In the genomic region with DNA sequence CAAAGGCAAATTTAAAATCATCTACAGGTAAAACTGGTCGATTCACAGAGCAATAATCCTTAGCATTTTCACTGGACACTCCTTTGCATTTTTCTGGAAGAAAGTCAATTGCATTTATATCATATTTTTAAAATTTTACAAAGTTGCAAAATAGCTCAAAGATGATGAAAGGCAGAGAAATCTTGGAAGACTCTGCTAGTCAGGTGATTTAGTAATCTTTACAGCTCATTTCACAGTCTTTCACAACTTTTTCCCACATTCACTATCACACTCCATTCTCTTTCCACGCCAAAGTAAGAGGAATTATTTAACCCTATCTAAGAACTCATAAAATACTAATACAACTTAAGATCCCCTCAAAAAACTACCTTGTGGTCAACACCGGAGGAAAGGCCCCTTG, we compare ENCODE assay signal across 2 cellular contexts.
TF ChIP-seq lines count a peak whose summit lies in the region.

No MANE protein-coding gene starts in this region.

TF ChIP-seq in IMR-90, 13 proteins besides CTCF, POLR2A, EP300 and RAD21:
- TF ChIP-seq CEBPB (IDR thresholded peaks at IDR 0.05; ENCODE audit: low read depth, low read length) (peak; percentile 54; the same call in 1 of the 2 replicates), MXI1 (IDR thresholded peaks at IDR 0.05; ENCODE audit: borderline replicate concordance, low read depth, low read length) (no peak)
TF ChIP-seq in IMR-90: peak in this region for 1.

TF ChIP-seq in SK-N-SH, 30 proteins besides CTCF, POLR2A, EP300 and RAD21:
- no peak for TF ChIP-seq EZH2phosphoT487 (IDR thresholded peaks at IDR 0.05; ENCODE audit: borderline replicate concordance, low read depth)
- TF ChIP-seq, protein P1, sequence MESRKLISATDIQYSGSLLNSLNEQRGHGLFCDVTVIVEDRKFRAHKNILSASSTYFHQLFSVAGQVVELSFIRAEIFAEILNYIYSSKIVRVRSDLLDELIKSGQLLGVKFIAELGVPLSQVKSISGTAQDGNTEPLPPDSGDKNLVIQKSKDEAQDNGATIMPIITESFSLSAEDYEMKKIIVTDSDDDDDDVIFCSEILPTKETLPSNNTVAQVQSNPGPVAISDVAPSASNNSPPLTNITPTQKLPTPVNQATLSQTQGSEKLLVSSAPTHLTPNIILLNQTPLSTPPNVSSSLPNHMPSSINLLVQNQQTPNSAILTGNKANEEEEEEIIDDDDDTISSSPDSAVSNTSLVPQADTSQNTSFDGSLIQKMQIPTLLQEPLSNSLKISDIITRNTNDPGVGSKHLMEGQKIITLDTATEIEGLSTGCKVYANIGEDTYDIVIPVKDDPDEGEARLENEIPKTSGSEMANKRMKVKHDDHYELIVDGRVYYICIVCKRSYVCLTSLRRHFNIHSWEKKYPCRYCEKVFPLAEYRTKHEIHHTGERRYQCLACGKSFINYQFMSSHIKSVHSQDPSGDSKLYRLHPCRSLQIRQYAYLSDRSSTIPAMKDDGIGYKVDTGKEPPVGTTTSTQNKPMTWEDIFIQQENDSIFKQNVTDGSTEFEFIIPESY (IDR thresholded peaks at IDR 0.05; ENCODE audit: borderline replicate concordance, low read depth): no peak
- TF ChIP-seq ELF1 (IDR thresholded peaks at IDR 0.05): no peak
- no peak for TF ChIP-seq POLR2AphosphoS5 (IDR thresholded peaks at IDR 0.05; ENCODE audit: low read depth, low read length)
- TF ChIP-seq RFX5 (IDR thresholded peaks at IDR 0.05; ENCODE audit: low read length): no peak
- TF ChIP-seq, protein P2, sequence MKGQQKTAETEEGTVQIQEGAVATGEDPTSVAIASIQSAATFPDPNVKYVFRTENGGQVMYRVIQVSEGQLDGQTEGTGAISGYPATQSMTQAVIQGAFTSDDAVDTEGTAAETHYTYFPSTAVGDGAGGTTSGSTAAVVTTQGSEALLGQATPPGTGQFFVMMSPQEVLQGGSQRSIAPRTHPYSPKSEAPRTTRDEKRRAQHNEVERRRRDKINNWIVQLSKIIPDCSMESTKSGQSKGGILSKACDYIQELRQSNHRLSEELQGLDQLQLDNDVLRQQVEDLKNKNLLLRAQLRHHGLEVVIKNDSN (IDR thresholded peaks at IDR 0.05; ENCODE audit: borderline replicate concordance, low read depth): no peak
- TF ChIP-seq TEAD4 (IDR thresholded peaks at IDR 0.05; ENCODE audit: borderline replicate concordance, insufficient read depth): no peak
- TF ChIP-seq SIN3A (IDR thresholded peaks at IDR 0.05; ENCODE audit: borderline replicate concordance, low read depth, low read length): no peak
- TF ChIP-seq, protein P3, sequence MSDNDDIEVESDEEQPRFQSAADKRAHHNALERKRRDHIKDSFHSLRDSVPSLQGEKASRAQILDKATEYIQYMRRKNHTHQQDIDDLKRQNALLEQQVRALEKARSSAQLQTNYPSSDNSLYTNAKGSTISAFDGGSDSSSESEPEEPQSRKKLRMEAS (IDR thresholded peaks at IDR 0.05; ENCODE audit: low read depth): no peak
- TF ChIP-seq, protein P4, sequence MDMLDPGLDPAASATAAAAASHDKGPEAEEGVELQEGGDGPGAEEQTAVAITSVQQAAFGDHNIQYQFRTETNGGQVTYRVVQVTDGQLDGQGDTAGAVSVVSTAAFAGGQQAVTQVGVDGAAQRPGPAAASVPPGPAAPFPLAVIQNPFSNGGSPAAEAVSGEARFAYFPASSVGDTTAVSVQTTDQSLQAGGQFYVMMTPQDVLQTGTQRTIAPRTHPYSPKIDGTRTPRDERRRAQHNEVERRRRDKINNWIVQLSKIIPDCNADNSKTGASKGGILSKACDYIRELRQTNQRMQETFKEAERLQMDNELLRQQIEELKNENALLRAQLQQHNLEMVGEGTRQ (IDR thresholded peaks at IDR 0.05; ENCODE audit: borderline replicate concordance, low read depth, low read length): no peak
- no peak for TF ChIP-seq GATA2 (CRISPR knock-in tag; IDR thresholded peaks at IDR 0.05)
- TF ChIP-seq SMC3 (IDR thresholded peaks at IDR 0.05; ENCODE audit: low read depth, low read length): no peak
- no peak for TF ChIP-seq NFIC (IDR thresholded peaks at IDR 0.05; ENCODE audit: borderline replicate concordance)
- TF ChIP-seq MXI1 (IDR thresholded peaks at IDR 0.05; ENCODE audit: low read depth, low read length): no peak
- TF ChIP-seq FOXM1 (IDR thresholded peaks at IDR 0.05; ENCODE audit: low read depth): no peak
